ENCODE assay signal across 2 cellular contexts in genomic region chr2:8634466-8635172, GRCh38.
TF ChIP-seq lines count a peak whose summit lies in the region.

No MANE protein-coding gene starts in this region.

TF ChIP-seq in HepG2, 621 proteins besides CTCF, POLR2A, EP300 and RAD21 (continues in another document):
- TF ChIP-seq MYC (CRISPR knock-in tag; IDR thresholded peaks at IDR 0.05; ENCODE audit: borderline replicate concordance): 0 out of 2 replicates have a peak, but pooled peaks have one; percentile 4
- TF ChIP-seq SMAD9 (CRISPR knock-in tag; IDR thresholded peaks at IDR 0.05): no peak
- no peak for TF ChIP-seq ZKSCAN1 (IDR thresholded peaks at IDR 0.05; ENCODE audit: low read length)
- no peak for TF ChIP-seq ZNF264 (CRISPR knock-in tag; IDR thresholded peaks at IDR 0.05)
- TF ChIP-seq ZNF275 (CRISPR knock-in tag; IDR thresholded peaks at IDR 0.05; ENCODE audit: borderline replicate concordance): no peak
- TF ChIP-seq NR2F1 (CRISPR knock-in tag; IDR thresholded peaks at IDR 0.05): no peak
- no peak for TF ChIP-seq DMTF1 (CRISPR knock-in tag; IDR thresholded peaks at IDR 0.05)
- TF ChIP-seq ZBTB21 (CRISPR knock-in tag; IDR thresholded peaks at IDR 0.05): no peak
- TF ChIP-seq ZNF24 (IDR thresholded peaks at IDR 0.05): no peak
- no peak for TF ChIP-seq ZNF644 (CRISPR knock-in tag; IDR thresholded peaks at IDR 0.05; ENCODE audit: low read depth)
- no peak for TF ChIP-seq NFATC3 (CRISPR knock-in tag; IDR thresholded peaks at IDR 0.05)
- TF ChIP-seq CEBPG (CRISPR knock-in tag; IDR thresholded peaks at IDR 0.05): no peak
- TF ChIP-seq MEIS1 (CRISPR knock-in tag; IDR thresholded peaks at IDR 0.05; ENCODE audit: borderline replicate concordance): no peak
- no peak for TF ChIP-seq ZNF569 (CRISPR knock-in tag; IDR thresholded peaks at IDR 0.05; ENCODE audit: borderline replicate concordance)
- TF ChIP-seq SRSF4 (IDR thresholded peaks at IDR 0.05; ENCODE audit: low read depth, low read length, poor library complexity, severe bottlenecking): no peak
- TF ChIP-seq TMF1 (CRISPR knock-in tag; IDR thresholded peaks at IDR 0.05; ENCODE audit: low read depth): 0 out of 2 replicates have a peak, but pooled peaks have one; percentile 37
- 0 out of 2 replicates have a peak, but pooled peaks have one; percentile 7 for TF ChIP-seq YEATS4 (CRISPR knock-in tag; IDR thresholded peaks at IDR 0.05; ENCODE audit: borderline replicate concordance)
- TF ChIP-seq ZNF768 (CRISPR knock-in tag; IDR thresholded peaks at IDR 0.05): no peak
- TF ChIP-seq TRIM22 (IDR thresholded peaks at IDR 0.05): no peak
- 0 out of 2 replicates have a peak, but pooled peaks have one; percentile 13 for TF ChIP-seq SRY (CRISPR knock-in tag; IDR thresholded peaks at IDR 0.05)
- TF ChIP-seq HNF4G (IDR thresholded peaks at IDR 0.05; ENCODE audit: borderline replicate concordance, low read depth, low read length): no peak
- 0 out of 2 replicates have a peak, but pooled peaks have one; percentile 18 for TF ChIP-seq HNF4G (CRISPR knock-in tag; IDR thresholded peaks at IDR 0.05; ENCODE audit: borderline replicate concordance, low read depth)
- no peak for TF ChIP-seq JUNB (CRISPR knock-in tag; IDR thresholded peaks at IDR 0.05; ENCODE audit: borderline replicate concordance)
- no peak for TF ChIP-seq GPN1 (CRISPR knock-in tag; IDR thresholded peaks at IDR 0.05; ENCODE audit: borderline replicate concordance)
- no peak for TF ChIP-seq ZMYM2 (CRISPR knock-in tag; IDR thresholded peaks at IDR 0.05)
- TF ChIP-seq PHF20 (CRISPR knock-in tag; IDR thresholded peaks at IDR 0.05): no peak
- TF ChIP-seq ZFP41 (CRISPR knock-in tag; IDR thresholded peaks at IDR 0.05; ENCODE audit: borderline replicate concordance): no peak
- no peak for TF ChIP-seq TRIM24 (CRISPR knock-in tag; IDR thresholded peaks at IDR 0.05)
- no peak for TF ChIP-seq ZNF878 (CRISPR knock-in tag; IDR thresholded peaks at IDR 0.05)
- TF ChIP-seq SALL2 (CRISPR knock-in tag; IDR thresholded peaks at IDR 0.05): no peak
- TF ChIP-seq BRCA1 (CRISPR knock-in tag; IDR thresholded peaks at IDR 0.05): no peak
- TF ChIP-seq ZNF512 (CRISPR knock-in tag; IDR thresholded peaks at IDR 0.05): 0 out of 2 replicates have a peak, but pooled peaks have one; percentile 34
- no peak for TF ChIP-seq ZSCAN20 (CRISPR knock-in tag; IDR thresholded peaks at IDR 0.05; ENCODE audit: borderline replicate concordance)
- no peak for TF ChIP-seq FOXO1 (CRISPR knock-in tag; IDR thresholded peaks at IDR 0.05)

TF ChIP-seq in H1, 55 proteins besides CTCF, POLR2A, EP300 and RAD21:
- TF ChIP-seq CHD1 (IDR thresholded peaks at IDR 0.05; ENCODE audit: low read depth, low read length) (no peak), E2F6 (IDR thresholded peaks at IDR 0.05) (no peak), MAX (IDR thresholded peaks at IDR 0.05) (no peak), CBX5 (IDR thresholded peaks at IDR 0.05; ENCODE audit: low read depth, low read length) (no peak), KDM5A (IDR thresholded peaks at IDR 0.05; ENCODE audit: low read length) (no peak), SP2 (IDR thresholded peaks at IDR 0.05; ENCODE audit: low read length) (no peak), RBBP5 (IDR thresholded peaks at IDR 0.05; ENCODE audit: borderline replicate concordance, low read depth, low read length) (no peak), CTBP2 (IDR thresholded peaks at IDR 0.05; ENCODE audit: borderline replicate concordance, insufficient read depth, insufficient read length, low read length) (no peak), TAF1 (IDR thresholded peaks at IDR 0.05; ENCODE audit: low read depth, low read length) (no peak), SIN3A (conservative IDR thresholded peaks at IDR 0.05 in 1 of 2, IDR thresholded peaks at IDR 0.05 in 1 of 2; ENCODE audit: low read depth in 1 of 2, low read length in 2 of 2) (no peak), USF2 (IDR thresholded peaks at IDR 0.05; ENCODE audit: low read length) (no peak), HDAC6 (IDR thresholded peaks at IDR 0.05; ENCODE audit: low read depth, low read length) (no peak)
